Comparison of ENCODE assay signal across 17 cellular contexts in genomic region chr12:65539062-65539461, GRCh38.
DNase-seq lines count a peak whose midpoint lies in the region; ATAC-seq, FAIRE-seq and TF ChIP-seq lines count a peak whose summit lies in the region.
"Had no signal": no experiment of that assay in that cellular context is flagged by ENCODE, and none has a peak within 500 bp of the region (broad histone marks: within the 10 kb centered on the region; RNA-seq: fewer than 3 reads in every experiment).

No MANE protein-coding gene starts in this region.

- H3K23ac ChIP-seq in mesenchymal stem cell (ENCODE audit: low read length in 2 of 2) = no peak overlapping the region

- no peak overlapping the region for H3K9ac ChIP-seq in mesenchymal stem cell (ENCODE audit: low read length)
- H3K9ac ChIP-seq: BLaER1 treated with 17β-estradiol and CSF1 and Interleukin-3, amounts not matched to agents 10 nM and 100 nM; KMS-11 had no signal

- ATAC-seq in A549 = no peak
- ATAC-seq in RWPE2 (ENCODE audit: low read depth) = no peak
- no peak for ATAC-seq in HG03280 (IDR thresholded peaks at IDR 0.05; ENCODE audit: unreplicated experiment)

- H3K9me3 ChIP-seq in A549 (peaks cover 42% of the 10 kb centered on the region), RWPE2 (ENCODE audit: severe bottlenecking) (peaks cover 14% of the 10 kb centered on the region), mesenchymal stem cell (ENCODE audit: control insufficient read depth, low read length) (peaks cover 65% of the 10 kb centered on the region)
- H3K9me3 ChIP-seq: HAP-1 had no signal

- H3K4ac ChIP-seq in mesenchymal stem cell (ENCODE audit: low read depth in 1 of 2, low read length in 2 of 2) = no peak overlapping the region

- no peak overlapping the region for H3K18ac ChIP-seq in mesenchymal stem cell (ENCODE audit: low read depth in 1 of 2, low read length in 2 of 2)

- TF ChIP-seq POLR2A in A549 (IDR thresholded peaks at IDR 0.05; ENCODE audit: low read length) = no peak

- CTCF ChIA-PET in A549 (lab: Yijun Ruan, JAX) = interaction anchor here (1.5 kb wide), 1 partner anchor 18 kb away, joined by 5 read pairs; no protein-coding TSS in a partner anchor

- H3K4me1 ChIP-seq in A549 (peaks cover 21% of the 10 kb centered on the region), RWPE2 (ENCODE audit: insufficient read depth, poor library complexity, severe bottlenecking) (peaks cover 28% of the 10 kb centered on the region), mesenchymal stem cell (ENCODE audit: control insufficient read depth, insufficient read depth, low read depth, low read length) (peaks cover 10% of the 10 kb centered on the region)
- H3K4me1 ChIP-seq: HAP-1 had no signal

- no peaks in the 10 kb centered on the region for H3K79me1 ChIP-seq in mesenchymal stem cell (replicated peaks; ENCODE audit: low read length, poor library complexity, severe bottlenecking)

- H4K91ac ChIP-seq in mesenchymal stem cell (ENCODE audit: low read length) = no peak overlapping the region

- H3K27ac Mint-ChIP-seq in progenitor cell of endocrine pancreas = no peak overlapping the region
- H3K27ac Mint-ChIP-seq: CD4-positive, CD25-positive, alpha-beta regulatory T cell had no signal

- POLR2A ChIA-PET in A549 (lab: Yijun Ruan, JAX) = no interaction called here

- TF ChIP-seq RAD21 in A549 (conservative IDR thresholded peaks at IDR 0.05 in 1 of 2, IDR thresholded peaks at IDR 0.05 in 1 of 2) = no peak

- H3K36me3 Mint-ChIP-seq in progenitor cell of endocrine pancreas (ENCODE audit: insufficient read depth) = peaks cover 3% of the 10 kb centered on the region
- H3K36me3 Mint-ChIP-seq: CD4-positive, CD25-positive, alpha-beta regulatory T cell had no signal

- no peak overlapping the region for H3K4me3 ChIP-seq in A549
- H3K4me3 ChIP-seq in RWPE2 (ENCODE audit: severe bottlenecking) = no peak overlapping the region
- no peak overlapping the region for H3K4me3 ChIP-seq in mesenchymal stem cell (ENCODE audit: insufficient read depth in 1 of 2, low read depth in 1 of 2, low read length in 2 of 2)
- H3K4me3 ChIP-seq: BLaER1 treated with 17β-estradiol and CSF1 and Interleukin-3, amounts not matched to agents 10 nM and 100 nM; HAP-1 had no signal

- TF ChIP-seq CTCF in A549 (IDR thresholded peaks at IDR 0.05) = no peak
- TF ChIP-seq CTCF in RWPE2 (IDR thresholded peaks at IDR 0.05; ENCODE audit: poor library complexity, severe bottlenecking) = no peak
- TF ChIP-seq CTCF in progenitor cell of endocrine pancreas (IDR thresholded peaks at IDR 0.05; ENCODE audit: unreplicated experiment) = no peak

- H3K4me3 Mint-ChIP-seq in progenitor cell of endocrine pancreas (ENCODE audit: low read depth) = no peak overlapping the region

- WGBS in A549 (ENCODE audit: missing lambda C conversion rate) = 73% methylated on average over 2 of the region's 2 CpGs
- 95% methylated on average over 2 of the region's 2 CpGs for WGBS in mesenchymal stem cell

- TF ChIP-seq EP300 in A549 (IDR thresholded peaks at IDR 0.05) = no peak

- no peak for DNase-seq in A549 (ENCODE audit: low read depth in 1 of 2, low spot score in 1 of 2)
- no peak for DNase-seq in RWPE2 (ENCODE audit: low spot score)
- no peak for DNase-seq in mesenchymal stem cell
- no peak for DNase-seq in RPMI8226
- DNase-seq in progenitor cell of endocrine pancreas (ENCODE audit: low spot score, unreplicated experiment) = no peak
- DNase-seq: ACHN; CD4-positive, CD25-positive, alpha-beta regulatory T cell; DND-41; GF-D8; GOT3 had no signal

- no peak overlapping the region for H3K27ac ChIP-seq in A549
- peak overlapping the region; percentile 96 for H3K27ac ChIP-seq in RWPE2 (ENCODE audit: poor library complexity, severe bottlenecking)
- peak overlapping the region; percentile 97 for H3K27ac ChIP-seq in mesenchymal stem cell (ENCODE audit: low read length, poor library complexity, severe bottlenecking)
- H3K27ac ChIP-seq: 22Rv1; BLaER1 treated with 17β-estradiol and CSF1 and Interleukin-3, amounts not matched to agents 10 nM and 100 nM; KMS-11 had no signal

- H2AFZ ChIP-seq in mesenchymal stem cell (ENCODE audit: low read depth, low read length) = no peak overlapping the region

- H2BK12ac ChIP-seq in mesenchymal stem cell (ENCODE audit: low read length in 2 of 2) = no peak overlapping the region

- no peak overlapping the region for H2BK15ac ChIP-seq in mesenchymal stem cell (ENCODE audit: low read depth, poor library complexity, severe bottlenecking)

- H3K27me3 ChIP-seq in RWPE2 (ENCODE audit: insufficient read depth, poor library complexity, severe bottlenecking) (no peaks in the 10 kb centered on the region), mesenchymal stem cell (ENCODE audit: control insufficient read depth in 1 of 2, insufficient read depth in 1 of 2, low read length in 2 of 2) (no peaks in the 10 kb centered on the region)

- H3K14ac ChIP-seq in mesenchymal stem cell (ENCODE audit: low read length in 2 of 2) = no peak overlapping the region

- H3K36me3 ChIP-seq in RWPE2 (ENCODE audit: low read depth) (no peaks in the 10 kb centered on the region), mesenchymal stem cell (ENCODE audit: control insufficient read depth in 1 of 2, insufficient read depth in 2 of 2, low read depth in 1 of 2, low read length in 2 of 2) (no peaks in the 10 kb centered on the region)
- H3K36me3 ChIP-seq: BLaER1 treated with 17β-estradiol and CSF1 and Interleukin-3, amounts not matched to agents 10 nM and 100 nM; HAP-1 had no signal

- H3K9me3 Mint-ChIP-seq in progenitor cell of endocrine pancreas (ENCODE audit: low read depth) = peaks cover 18% of the 10 kb centered on the region

- no peak overlapping the region for H2BK120ac ChIP-seq in mesenchymal stem cell (ENCODE audit: low read depth, low read length)

- no peak overlapping the region for H2AK5ac ChIP-seq in mesenchymal stem cell (ENCODE audit: low read length, severe bottlenecking)

- no peak overlapping the region for H3K4me2 ChIP-seq in A549
- no peak overlapping the region for H3K4me2 ChIP-seq in mesenchymal stem cell (ENCODE audit: low read length, poor library complexity, severe bottlenecking)
- H3K4me2 ChIP-seq: BLaER1 treated with 17β-estradiol and CSF1 and Interleukin-3, amounts not matched to agents 10 nM and 100 nM; KMS-11 had no signal

- FAIRE-seq in A549 (lab: Jason Lieb, UNC) (peak; percentile 59), G401.6 (lab: Jason Lieb, UNC) (peak; percentile 94)
- FAIRE-seq: GM19239 had no signal

- H2BK5ac ChIP-seq in mesenchymal stem cell (ENCODE audit: low read depth, low read length, poor library complexity, severe bottlenecking) = no peak overlapping the region

- peaks cover 8% of the 10 kb centered on the region for H3K4me1 Mint-ChIP-seq in progenitor cell of endocrine pancreas (ENCODE audit: low read depth)
- H3K4me1 Mint-ChIP-seq: CD4-positive, CD25-positive, alpha-beta regulatory T cell had no signal

- H3K27me3 Mint-ChIP-seq in progenitor cell of endocrine pancreas = no peaks in the 10 kb centered on the region
- H3K27me3 Mint-ChIP-seq: CD4-positive, CD25-positive, alpha-beta regulatory T cell had no signal

- H4K8ac ChIP-seq in mesenchymal stem cell (ENCODE audit: low read length) = no peak overlapping the region

TF ChIP-seq in A549, 52 proteins besides CTCF, POLR2A, EP300 and RAD21:
- TF ChIP-seq HMGXB4 (CRISPR knock-in tag; IDR thresholded peaks at IDR 0.05; ENCODE audit: borderline replicate concordance) = no peak
- no peak for TF ChIP-seq FOSL2 (IDR thresholded peaks at IDR 0.05)
- TF ChIP-seq FOSL2 (CRISPR knock-in tag; IDR thresholded peaks at IDR 0.05) = no peak
- no peak for TF ChIP-seq FOXS1 (CRISPR knock-in tag; IDR thresholded peaks at IDR 0.05)
- no peak for TF ChIP-seq KDM5A (IDR thresholded peaks at IDR 0.05)
- no peak for TF ChIP-seq MAZ (IDR thresholded peaks at IDR 0.05; ENCODE audit: borderline replicate concordance, low read depth, low read length)

Comparison
In these comparisons a context has a peak if more than half of its experiments do, and no peak if none do; other contexts are left out.
1. H3K27ac ChIP-seq: peak in RWPE2 (single experiment) and mesenchymal stem cell (single experiment); none in A549 (0 of 2).